In genomic region chr3:130013246-130013645, GRCh38 we compare ENCODE assay signal across 2 cellular contexts. TPM values are rescaled to one million over a fixed set of nuclear protein-coding genes. Genes with fewer than 3 reads are reported as not detected.
"Had no signal": no experiment of that assay in that cellular context is flagged by ENCODE, and none has a peak within 500 bp of the region (broad histone marks: within the 10 kb centered on the region; RNA-seq: fewer than 3 reads in every experiment).

No MANE protein-coding gene starts in this region.

RNA-seq across cellular contexts. Expression of gene TRH, which starts 38.7 kb away (rescaled TPM):
- total RNA-seq: G401, GM12878 had no signal
